17 cellular contexts compared by ENCODE assay signal in the genomic region with DNA sequence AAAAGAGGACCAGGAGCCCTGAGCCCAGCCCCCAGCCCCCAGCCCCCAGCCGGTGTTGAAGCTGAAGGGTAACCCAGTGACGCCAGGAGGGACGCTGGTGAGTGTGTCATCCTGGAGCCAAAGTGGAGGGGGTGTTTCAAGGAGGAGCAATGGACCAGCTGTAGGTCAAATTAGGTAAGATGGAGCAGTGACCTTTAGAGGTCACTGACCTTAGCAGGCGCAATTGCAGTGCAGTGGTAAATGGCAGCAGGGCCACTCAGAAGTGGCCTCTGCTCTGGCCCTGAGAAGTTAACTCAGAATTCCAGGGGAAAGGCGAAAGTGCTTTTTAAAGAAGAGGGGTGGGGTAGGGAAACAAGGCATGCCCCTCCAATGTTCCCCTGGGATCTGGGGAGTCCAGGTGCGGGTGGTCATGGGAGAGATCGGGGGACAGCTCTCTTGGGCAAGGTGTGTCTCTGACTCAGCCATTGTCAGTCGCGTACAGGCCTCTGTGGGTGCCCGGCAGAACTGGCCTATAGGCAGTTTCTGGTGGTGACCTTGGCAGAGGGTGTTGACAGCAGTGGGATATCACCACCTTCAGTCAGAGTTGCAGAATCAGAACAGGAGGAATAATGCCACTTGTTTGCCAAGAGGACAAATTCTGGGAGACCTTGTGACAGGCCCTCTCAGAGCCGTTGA. TPM values are rescaled to one million over a fixed set of nuclear protein-coding genes. Genes with fewer than 3 reads are reported as not detected.
DNase-seq lines count a peak whose midpoint lies in the region; ATAC-seq, FAIRE-seq and TF ChIP-seq lines count a peak whose summit lies in the region.
"Had no signal": no experiment of that assay in that cellular context is flagged by ENCODE, and none has a peak within 500 bp of the region (broad histone marks: within the 10 kb centered on the region; RNA-seq: fewer than 3 reads in every experiment).

No MANE protein-coding gene starts in this region.

- ATAC-seq in Right ventricle myocardium inferior (peak; percentile 23), IMR-90 (ENCODE audit: low read depth) (no peak), HepG2 (peak; percentile 43), body of pancreas (no peak)
- ATAC-seq: CD8-positive, alpha-beta T cell; HCT116 had no signal

- H3K9me3 ChIP-seq in IMR-90 (ENCODE audit: control insufficient read depth, insufficient read depth, low read length): no peaks in the 10 kb centered on the region
- H3K9me3 ChIP-seq in HepG2 (ENCODE audit: low read length): no peaks in the 10 kb centered on the region
- H3K9me3 ChIP-seq in smooth muscle cell (replicated peaks; ENCODE audit: low read depth): no peaks in the 10 kb centered on the region
- H3K9me3 ChIP-seq in body of pancreas: no peaks in the 10 kb centered on the region

- no peak overlapping the region; the same call in 1 of the 2 replicates for H3K14ac ChIP-seq in IMR-90 (replicated peaks; ENCODE audit: low read depth, low read length)

- no peak overlapping the region for H3K9ac ChIP-seq in IMR-90 (ENCODE audit: low read depth, low read length)
- H3K9ac ChIP-seq in HepG2 (ENCODE audit: insufficient read depth, low read depth, low read length): no peak overlapping the region
- no peak overlapping the region for H3K9ac ChIP-seq in smooth muscle cell (ENCODE audit: low read depth)
- H3K9ac ChIP-seq: GM23248 had no signal

- H3K4me2 ChIP-seq in IMR-90 (ENCODE audit: low read depth, low read length) (no peak overlapping the region), HepG2 (ENCODE audit: low read depth, low read length) (0 out of 2 replicates have a peak overlapping the region, but pooled peaks have one; percentile 9), smooth muscle cell (no peak overlapping the region)

- H2BK120ac ChIP-seq in IMR-90 (ENCODE audit: low read depth, low read length): 0 out of 2 replicates have a peak overlapping the region, but pooled peaks have one; percentile 38

- peaks cover 18% of the 10 kb centered on the region for H3K4me1 ChIP-seq in IMR-90 (ENCODE audit: control insufficient read depth, insufficient read depth, low read length)
- H3K4me1 ChIP-seq in HepG2 (ENCODE audit: insufficient read depth, low read length): peaks cover 79% of the 10 kb centered on the region
- peaks cover 9% of the 10 kb centered on the region for H3K4me1 ChIP-seq in smooth muscle cell (ENCODE audit: low read depth)
- H3K4me1 ChIP-seq in body of pancreas: no peaks in the 10 kb centered on the region

- TF ChIP-seq CTCF in IMR-90 (conservative IDR thresholded peaks at IDR 0.05; ENCODE audit: low read depth, low read length) (no peak), HepG2 (CRISPR knock-in tag; IDR thresholded peaks at IDR 0.05) (peak; percentile 44; the same call in 1 of the 2 replicates), smooth muscle cell (IDR thresholded peaks at IDR 0.05; ENCODE audit: borderline replicate concordance, insufficient read depth, poor library complexity, severe bottlenecking) (no peak), body of pancreas (IDR thresholded peaks at IDR 0.05) (no peak)

- TF ChIP-seq EP300 in HepG2 (IDR thresholded peaks at IDR 0.05; ENCODE audit: low read depth in 2 of 2, low read length in 2 of 2) (no peak), HepG2 (CRISPR knock-in tag; IDR thresholded peaks at IDR 0.05; ENCODE audit: borderline replicate concordance) (no peak)

- peaks cover 16% of the 10 kb centered on the region for H3K9me1 ChIP-seq in IMR-90 (ENCODE audit: insufficient read depth, low read length)

- H2AK5ac ChIP-seq in IMR-90 (ENCODE audit: low read depth, low read length): peak overlapping the region; percentile 33

- H4K20me1 ChIP-seq in IMR-90 (ENCODE audit: insufficient read depth, low read length): no peaks in the 10 kb centered on the region
- no peaks in the 10 kb centered on the region for H4K20me1 ChIP-seq in HepG2 (ENCODE audit: insufficient read depth, low read length)
- H4K20me1 ChIP-seq in smooth muscle cell (ENCODE audit: low read depth): no peaks in the 10 kb centered on the region

- intact Hi-C loops in Right ventricle myocardium inferior (cut with DNase I) (no loop called here), cardiac septum (cut with DNase I) (no loop called here), IMR-90 (cut with micrococcal nuclease) (no loop called here), HepG2 (cut with micrococcal nuclease; ENCODE audit: unreplicated experiment) (loop anchor here (5.0 kb wide), 1 partner anchor 36 kb away; no protein-coding TSS in a partner anchor), body of pancreas (cut with DNase I) (no loop called here)

- no peak overlapping the region for H3K56ac ChIP-seq in IMR-90 (ENCODE audit: extremely low read depth, insufficient read depth, low read length)

- H3K4ac ChIP-seq in IMR-90 (ENCODE audit: low read depth, low read length): no peak overlapping the region

- H2AFZ ChIP-seq in IMR-90 (replicated peaks; ENCODE audit: low read length, poor library complexity): no peak overlapping the region
- H2AFZ ChIP-seq in HepG2 (ENCODE audit: low read length): no peak overlapping the region
- no peak overlapping the region for H2AFZ ChIP-seq in smooth muscle cell (ENCODE audit: low read depth)
- H2AFZ ChIP-seq: GM23248 had no signal

- H3K36me3 ChIP-seq in IMR-90 (ENCODE audit: control insufficient read depth, insufficient read depth, low read length): no peaks in the 10 kb centered on the region
- no peaks in the 10 kb centered on the region for H3K36me3 ChIP-seq in HepG2 (replicated peaks in 1 of 2; ENCODE audit: control insufficient read depth in 1 of 2, insufficient read depth in 2 of 2, low read length in 2 of 2)
- no peaks in the 10 kb centered on the region for H3K36me3 ChIP-seq in smooth muscle cell (ENCODE audit: low read depth)
- H3K36me3 ChIP-seq in body of pancreas (replicated peaks in 1 of 2; ENCODE audit: insufficient read depth in 1 of 2, low read depth in 2 of 2): no peaks in the 10 kb centered on the region

- H2AK9ac ChIP-seq in IMR-90 (replicated peaks; ENCODE audit: low read depth, low read length, poor library complexity): no peak overlapping the region

- H4K8ac ChIP-seq in IMR-90 (ENCODE audit: low read depth in 2 of 2, low read length in 2 of 2): no peak overlapping the region

- H3K23ac ChIP-seq in IMR-90 (ENCODE audit: low read depth, low read length): no peak overlapping the region

- CTCF ChIA-PET in IMR-90 (lab: Yijun Ruan, JAX) (no interaction called here), HepG2 (lab: Yijun Ruan, JAX; ENCODE audit: low intra/inter-chr PET ratio, low total read pairs) (no interaction called here)

- H2BK20ac ChIP-seq in IMR-90 (ENCODE audit: low read depth, low read length): peak overlapping the region; percentile 14; the same call in 1 of the 2 replicates

- H3K27me3 ChIP-seq in IMR-90 (ENCODE audit: control insufficient read depth, insufficient read depth, low read length) (no peaks in the 10 kb centered on the region), HepG2 (ENCODE audit: control insufficient read depth in 1 of 2, insufficient read depth in 2 of 2, low read length in 2 of 2) (no peaks in the 10 kb centered on the region), smooth muscle cell (ENCODE audit: low read depth) (no peaks in the 10 kb centered on the region), body of pancreas (no peaks in the 10 kb centered on the region)

- H3F3A ChIP-seq in smooth muscle cell (ENCODE audit: low read depth): peaks cover 12% of the 10 kb centered on the region

- H3K79me2 ChIP-seq in HepG2 (ENCODE audit: insufficient read depth, low read length) (no peaks in the 10 kb centered on the region), smooth muscle cell (ENCODE audit: low read depth) (peaks cover 1% of the 10 kb centered on the region)

- H3K18ac ChIP-seq in IMR-90 (ENCODE audit: low read depth, low read length): no peak overlapping the region

- WGBS in IMR-90 (ENCODE audit: extremely low coverage in 2 of 2, insufficient read length in 1 of 2), 2 experiments: 94% methylated on average over 7 of the region's 11 CpGs; no CpG with 5 or more reads in 1 of the 2 experiments
- WGBS in HepG2 (ENCODE audit: low lambda C conversion rate): 61% methylated on average over 8 of the region's 11 CpGs
- 87% methylated on average over 11 of the region's 11 CpGs for WGBS in smooth muscle cell (ENCODE audit: low lambda C conversion rate)
- 76 to 80% methylated on average over 11 of the region's 11 CpGs for WGBS in body of pancreas, 2 donors

- H3K27ac ChIP-seq in IMR-90 (ENCODE audit: insufficient read depth, low read length) (no peak overlapping the region), HepG2 (ENCODE audit: extremely low read length, insufficient read depth, low read length) (peak overlapping the region; percentile 25), smooth muscle cell (ENCODE audit: low read depth) (peak overlapping the region; percentile 75), body of pancreas (no peak overlapping the region)
- H3K27ac ChIP-seq: 22Rv1, GM23248 had no signal

- POLR2A ChIA-PET in IMR-90 (lab: Charles Lee; ENCODE audit: unreplicated experiment): no interaction called here
- POLR2A ChIA-PET in HepG2 (lab: Yijun Ruan, JAX): interaction anchor here (1.5 kb wide), 1 partner anchor 30 kb away, joined by 3 read pairs; no protein-coding TSS in a partner anchor

- FAIRE-seq in HepG2 (lab: Jason Lieb, UNC): no peak
- FAIRE-seq: H54, HTR-8/SVneo had no signal

- no TSS peak for BruUV-seq in IMR-90 (replicated peaks; lab: Mats Ljungman, UMichigan)
- BruUV-seq in HepG2 (replicated peaks; lab: Mats Ljungman, UMichigan): no TSS peak

- no peak overlapping the region for H2BK15ac ChIP-seq in IMR-90 (ENCODE audit: low read depth, low read length)

- dilution Hi-C loops in IMR-90 (cut with HindIII; ENCODE audit: low sequenced_read_pairs, unreplicated experiment): no loop called here

- TF ChIP-seq RAD21 in IMR-90 (IDR thresholded peaks at IDR 0.05; ENCODE audit: low read length): no peak
- TF ChIP-seq RAD21 in HepG2 (CRISPR knock-in tag; IDR thresholded peaks at IDR 0.05): no peak

- no peak for TF ChIP-seq POLR2A in IMR-90 (IDR thresholded peaks at IDR 0.05; ENCODE audit: low read depth, low read length)
- TF ChIP-seq POLR2A in HepG2 (IDR thresholded peaks at IDR 0.05; ENCODE audit: insufficient read depth in 1 of 2, low read depth in 2 of 2, low read length in 2 of 2): no peak
- TF ChIP-seq POLR2A in body of pancreas (IDR thresholded peaks at IDR 0.05): no peak

- peak overlapping the region; percentile 7 for H4K91ac ChIP-seq in IMR-90 (ENCODE audit: insufficient read depth, low read depth, low read length)

- no peak overlapping the region for H2BK5ac ChIP-seq in IMR-90 (ENCODE audit: low read depth, low read length, poor library complexity, severe bottlenecking)

- H3K4me3 ChIP-seq in IMR-90 (ENCODE audit: insufficient read depth, low read depth, low read length): no peak overlapping the region
- no peak overlapping the region for H3K4me3 ChIP-seq in HepG2 (replicated peaks in 1 of 3; ENCODE audit: insufficient read depth in 1 of 3, low read depth in 2 of 3, low read length in 3 of 3)
- H3K4me3 ChIP-seq in smooth muscle cell: no peak overlapping the region
- H3K4me3 ChIP-seq in body of pancreas: no peak overlapping the region
- H3K4me3 ChIP-seq: GM23248 had no signal

- H4K5ac ChIP-seq in IMR-90 (ENCODE audit: low read depth, low read length): no peak overlapping the region

- peak; percentile 56 for DNase-seq in Right ventricle myocardium inferior (ENCODE audit: missing footprints)
- no peak for DNase-seq in cardiac septum (ENCODE audit: low spot score)
- no peak for DNase-seq in IMR-90
- peak; percentile 29 for DNase-seq in HepG2 (ENCODE audit: low spot score)
- DNase-seq in smooth muscle cell (lab: John Stamatoyannopoulos, UW; ENCODE audit: unreplicated experiment): no peak
- no peak for DNase-seq in body of pancreas
- no peak for DNase-seq in glomerular visceral epithelial cell (ENCODE audit: extremely low spot score)
- DNase-seq: CD8-positive, alpha-beta T cell; COR-L47; DMS53; GF-D8; GM23248 had no signal

- in situ Hi-C loops in IMR-90 (cut with MboI; ENCODE audit: low sequenced_read_pairs) (no loop called here), HepG2 (cut with HindIII; ENCODE audit: extremely low pct_ligation_motif_present, low pct_unique_long_range_greater_than_20kb) (no loop called here)

- no peaks in the 10 kb centered on the region for H3K79me1 ChIP-seq in IMR-90 (ENCODE audit: low read depth in 1 of 2, low read length in 2 of 2)

RNA-seq across cellular contexts. Expression of gene TIMP3, which starts 50.3 kb away (rescaled TPM):
- total RNA-seq in Right ventricle myocardium inferior (288 TPM), cardiac septum (116 TPM), IMR-90 (2012; rRNA removed) (98.8 and 108 TPM in 2 replicates), HepG2 (2016; rRNA removed; fragmentation: Illumina TruSeq; extraction: Trizol) (28.7 and 57.3 TPM in 2 replicates), smooth muscle cell (3,114 and 3,210 TPM in 2 replicates), body of pancreas (100 to 1,000 TPM; 149 to 280 TPM)
- polyA plus RNA-seq in IMR-90 (2012; rRNA removed) (173 and 179 TPM in 2 replicates), HepG2 (2011; rRNA removed) (75.2 and 86.6 TPM in 2 replicates), smooth muscle cell (3,050 and 3,942 TPM in 2 replicates)
- polyA plus RNA-seq in IMR-90 (2012; cell fraction: cytosol; rRNA removed): 114 and 148 TPM in 2 replicates
- polyA plus RNA-seq in IMR-90 (2012; cell fraction: nucleus; rRNA removed; ENCODE audit: low replicate concordance): 70.7 and 131 TPM in 2 replicates
- total RNA-seq in HepG2 (2016; cell fraction: cytosol; rRNA removed; fragmentation: Illumina TruSeq; extraction: Trizol; ENCODE audit: low read depth): 5.1 and 5.6 TPM in 2 replicates
- 26.3 and 55.6 TPM in 2 replicates for total RNA-seq in HepG2 (2016; cell fraction: insoluble cytoplasmic fraction; rRNA removed; fragmentation: Illumina TruSeq; extraction: Trizol)
- total RNA-seq in HepG2 (2016; cell fraction: membrane; rRNA removed; fragmentation: Illumina TruSeq; extraction: Trizol): 17.2 and 19.0 TPM in 2 replicates
- 55.3 and 66.5 TPM in 2 replicates for total RNA-seq in HepG2 (2016; cell fraction: nucleus; rRNA removed; fragmentation: Illumina TruSeq; extraction: Trizol)
- polyA plus RNA-seq in HepG2 (2011; cell fraction: cytosol; rRNA removed): 67.3 and 72.2 TPM in 2 replicates
- 29.5 and 30.5 TPM in 2 replicates for polyA plus RNA-seq in HepG2 (2011; cell fraction: nucleus; rRNA removed)
- polyA plus RNA-seq in HepG2 (2012): 89.9 and 107 TPM in 2 replicates
- polyA plus RNA-seq in HepG2 (2016; cell fraction: cytosol; fragmentation: Illumina TruSeq; extraction: Trizol; ENCODE audit: low read depth): 5.5 TPM in 2 replicates
- polyA plus RNA-seq in HepG2 (2016; cell fraction: insoluble cytoplasmic fraction; fragmentation: Illumina TruSeq; extraction: Trizol; ENCODE audit: low read depth): 30.6 and 38.9 TPM in 2 replicates
- 12.2 and 12.9 TPM in 2 replicates for polyA plus RNA-seq in HepG2 (2016; cell fraction: membrane; fragmentation: Illumina TruSeq; extraction: Trizol; ENCODE audit: low read depth)
- 90.8 and 96.2 TPM in 2 replicates for polyA plus RNA-seq in HepG2 (2016; cell fraction: nucleus; fragmentation: Illumina TruSeq; extraction: Trizol; ENCODE audit: insufficient read depth, low read depth)
- polyA minus RNA-seq in HepG2 (2011; rRNA and poly(A)+ RNA removed; ENCODE audit: low replicate concordance): 7.2 and 107 TPM in 2 replicates
- 51.1 and 55.3 TPM in 2 replicates for polyA minus RNA-seq in HepG2 (2011; cell fraction: cytosol; rRNA and poly(A)+ RNA removed)
- 20.5 and 25.0 TPM in 2 replicates for polyA minus RNA-seq in HepG2 (2011; cell fraction: nucleus; rRNA and poly(A)+ RNA removed)
- total RNA-seq: CD8-positive, alpha-beta T cell had no signal
- polyA plus RNA-seq: CD14-positive monocyte had no signal

Comparison
In these comparisons a context has a peak if more than half of its experiments do, and no peak if none do; other contexts are left out.
1. DNase-seq: peak in Right ventricle myocardium inferior (single experiment) and HepG2 (single experiment); none in cardiac septum (single experiment), IMR-90 (single experiment), smooth muscle cell (single experiment), body of pancreas (0 of 4) and glomerular visceral epithelial cell (single experiment).
2. ATAC-seq: peak in Right ventricle myocardium inferior (single experiment) and HepG2 (single experiment); none in IMR-90 (single experiment) and body of pancreas (single experiment).
3. H3K27ac ChIP-seq: peak in HepG2 (single experiment) and smooth muscle cell (single experiment); none in IMR-90 (single experiment) and body of pancreas (0 of 4).
4. RNA of gene TIMP3, which starts 50.3 kb away (total RNA-seq): 3,114 to 3,210 TPM in smooth muscle cell; 288 TPM in Right ventricle myocardium inferior (single experiment), 149 to 280 TPM in body of pancreas, 116 TPM in cardiac septum (single experiment), 98.8 to 108 TPM in IMR-90 and 5.1 to 66.5 TPM in HepG2; every median in the first group is over 10 times any median in the second.